In the genomic region with DNA sequence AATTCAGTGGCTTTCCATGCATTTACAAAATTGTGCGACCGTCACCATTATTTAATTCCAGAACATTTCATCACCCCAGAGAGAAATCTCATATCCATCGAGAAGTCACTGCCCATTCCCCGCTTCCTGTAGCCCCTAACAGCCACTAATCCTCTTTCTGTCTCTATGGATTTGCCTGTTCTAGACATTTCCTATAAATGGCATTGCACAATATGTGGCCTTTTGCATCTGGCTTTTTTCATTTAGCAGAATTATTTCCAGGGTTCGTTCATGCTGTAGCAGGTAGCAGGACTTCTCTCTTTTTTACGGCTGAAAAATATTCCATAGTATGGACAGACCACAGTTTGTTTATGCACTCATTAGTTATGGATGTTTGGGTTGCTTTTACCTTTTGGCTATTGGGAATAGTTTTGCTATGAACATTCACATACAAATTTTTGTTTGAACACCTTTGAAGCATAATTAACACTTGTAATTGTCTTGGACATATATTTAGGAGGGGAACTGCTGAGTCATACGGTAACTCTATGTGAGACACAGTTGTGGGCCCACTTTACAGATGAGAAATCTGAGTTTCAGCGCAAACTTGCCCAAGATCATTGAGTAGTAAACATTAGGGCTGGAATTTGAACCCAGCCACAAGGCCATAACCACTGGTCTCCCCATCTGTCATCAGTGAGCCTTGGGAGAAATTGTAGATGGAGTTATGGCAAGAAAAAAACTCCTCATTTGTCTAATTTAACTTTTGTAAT, we compare ENCODE assay signal across 29 cellular contexts.
"Had no signal": no experiment of that assay in that cellular context is flagged by ENCODE, and none has a peak within 500 bp of the region (broad histone marks: within the 10 kb centered on the region; RNA-seq: fewer than 3 reads in every experiment).

No MANE protein-coding gene starts in this region.

- H3K4me3 ChIP-seq: colonic mucosa, gastroesophageal sphincter, heart left ventricle, hepatocyte, mucosa of descending colon, prostate gland, right atrium auricular region, sigmoid colon, testis, tibial artery had no signal

- DNase-seq: colonic mucosa; effector CD8-positive, alpha-beta T cell; endodermal cell; foreskin keratinocyte; heart left ventricle; kidney; mesenchymal stem cell; mucosa of descending colon; naive B cell; sigmoid colon; stimulated activated CD4-positive, alpha-beta T cell treated with anti-CD3 and anti-CD28 coated beads, Interleukin-2, amount 100 ng/mL, for 24 hours; stimulated activated CD4-positive, alpha-beta T cell treated with anti-CD3 and anti-CD28 coated beads, Interleukin-4, amount 100 ng/mL, for 24 hours; stimulated activated naive CD8-positive, alpha-beta T cell treated with anti-CD3 and anti-CD28 coated beads, Interleukin-15, Interleukin-2, amounts not matched to agents 100 U/mL and 50 U/mL, for 24 hours; substantia nigra; testis had no signal

- H2AFZ ChIP-seq: hepatocyte had no signal

- H3K4me3 Mint-ChIP-seq: dendritic cell treated with granulocyte-macrophage colony-stimulating factor and Interleukin-4, amounts not matched to agents 40 ng/mL and 50 ng/mL, for 4 days; endodermal cell; mesothelial cell of epicardium; naive B cell; natural killer cell treated with Interleukin-12 subunit alpha and Interleukin-12 subunit beta and Interleukin-15 and Interleukin-18, amount 100 ng/mL, for 72 hours; neural crest cell; stimulated activated effector memory CD8-positive, alpha-beta T cell treated with anti-CD3 and anti-CD28 coated beads, Interleukin-12 subunit alpha, Interleukin-12 subunit beta, amount 100 ng/mL, for 72 hours; type B pancreatic cell had no signal

- H3K27ac ChIP-seq: colonic mucosa, epithelial cell of prostate, foreskin keratinocyte, gastroesophageal sphincter, heart left ventricle, hepatocyte, prostate gland, right atrium auricular region, sigmoid colon, testis, tibial artery had no signal

- H3K9me3 ChIP-seq: colonic mucosa, gastroesophageal sphincter, heart left ventricle, mucosa of descending colon, prostate gland, right atrium auricular region, sigmoid colon, testis, tibial artery had no signal

- H3K36me3 ChIP-seq: colonic mucosa, gastroesophageal sphincter, heart left ventricle, prostate gland, right atrium auricular region, sigmoid colon, tibial artery had no signal

- H3K27ac Mint-ChIP-seq: dendritic cell treated with granulocyte-macrophage colony-stimulating factor and Interleukin-4, amounts not matched to agents 40 ng/mL and 50 ng/mL, for 4 days; endodermal cell; mesothelial cell of epicardium; naive B cell; natural killer cell treated with Interleukin-12 subunit alpha and Interleukin-12 subunit beta and Interleukin-15 and Interleukin-18, amount 100 ng/mL, for 72 hours; stimulated activated effector memory CD8-positive, alpha-beta T cell treated with anti-CD3 and anti-CD28 coated beads, Interleukin-12 subunit alpha, Interleukin-12 subunit beta, amount 100 ng/mL, for 72 hours; type B pancreatic cell had no signal

- H3K27me3 ChIP-seq: colonic mucosa, heart left ventricle, hepatocyte, right atrium auricular region, sigmoid colon, testis had no signal

- H3K4me1 ChIP-seq: colonic mucosa, foreskin keratinocyte, gastroesophageal sphincter, heart left ventricle, prostate gland, right atrium auricular region, sigmoid colon, testis, tibial artery had no signal

- H3K36me3 Mint-ChIP-seq: mesothelial cell of epicardium; naive B cell; natural killer cell treated with Interleukin-12 subunit alpha and Interleukin-12 subunit beta and Interleukin-15 and Interleukin-18, amount 100 ng/mL, for 72 hours; stimulated activated effector memory CD8-positive, alpha-beta T cell treated with anti-CD3 and anti-CD28 coated beads, Interleukin-12 subunit alpha, Interleukin-12 subunit beta, amount 100 ng/mL, for 72 hours; type B pancreatic cell had no signal

- H3K4me2 ChIP-seq: hepatocyte had no signal

- FAIRE-seq: kidney had no signal

- H3K9me3 Mint-ChIP-seq: dendritic cell treated with granulocyte-macrophage colony-stimulating factor and Interleukin-4, amounts not matched to agents 40 ng/mL and 50 ng/mL, for 4 days; endodermal cell; mesothelial cell of epicardium; natural killer cell treated with Interleukin-12 subunit alpha and Interleukin-12 subunit beta and Interleukin-15 and Interleukin-18, amount 100 ng/mL, for 72 hours; stimulated activated effector memory CD8-positive, alpha-beta T cell treated with anti-CD3 and anti-CD28 coated beads, Interleukin-12 subunit alpha, Interleukin-12 subunit beta, amount 100 ng/mL, for 72 hours had no signal

- H3K79me2 ChIP-seq: hepatocyte had no signal

- ATAC-seq: esophagus mucosa; foreskin keratinocyte; gastroesophageal sphincter; heart left ventricle; left lobe of liver; mucosa of descending colon; natural killer cell treated with Interleukin-12 subunit alpha and Interleukin-12 subunit beta and Interleukin-15 and Interleukin-18, amount 100 ng/mL, for 72 hours; stimulated activated effector memory CD8-positive, alpha-beta T cell treated with anti-CD3 and anti-CD28 coated beads, Interleukin-12 subunit alpha, Interleukin-12 subunit beta, amount 100 ng/mL, for 72 hours; stimulated activated naive CD8-positive, alpha-beta T cell treated with anti-CD3 and anti-CD28 coated beads, Interleukin-15, Interleukin-2, amounts not matched to agents 100 U/mL and 50 U/mL, for 24 hours had no signal

- H3K4me1 Mint-ChIP-seq: mesothelial cell of epicardium; naive B cell; stimulated activated effector memory CD8-positive, alpha-beta T cell treated with anti-CD3 and anti-CD28 coated beads, Interleukin-12 subunit alpha, Interleukin-12 subunit beta, amount 100 ng/mL, for 72 hours had no signal
